ENCODE assay signal across 1 cellular context in the genomic region with DNA sequence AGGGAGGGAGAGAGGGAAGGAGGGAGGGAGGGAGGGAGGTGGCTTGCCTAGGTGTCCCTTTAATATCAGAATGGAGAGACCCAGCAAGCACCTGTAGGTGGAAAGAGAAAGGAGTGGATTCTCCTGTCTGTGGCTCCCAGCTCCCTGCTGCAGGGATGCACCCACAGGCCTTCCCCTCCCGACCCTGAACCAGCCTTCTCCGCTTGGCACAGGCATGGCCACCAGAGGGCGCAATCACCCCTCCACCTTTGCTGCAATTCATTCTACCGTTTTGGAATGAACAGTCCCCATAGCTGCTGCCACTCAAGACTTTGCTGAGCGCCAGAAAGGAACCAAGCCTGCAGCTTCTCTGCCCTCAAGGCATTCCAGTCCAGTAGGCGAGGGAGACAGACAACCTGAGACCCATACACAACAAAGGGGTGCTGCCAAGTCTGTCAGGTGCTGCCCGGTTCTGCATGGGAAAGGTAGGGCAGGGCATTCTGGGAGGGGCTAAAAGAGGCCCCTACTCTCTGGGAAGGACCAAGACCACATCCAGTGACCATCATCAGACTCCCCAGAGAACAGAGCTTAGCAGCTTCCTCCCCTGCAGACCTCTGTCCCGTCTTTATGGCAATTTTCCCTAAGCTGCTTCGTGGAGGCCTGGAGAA.
A peak's percentile ranks its signal among the peaks of the same experiment; 100 is the strongest.
TF ChIP-seq lines count a peak whose summit lies in the region.

No MANE protein-coding gene starts in this region.

TF ChIP-seq in HepG2, 621 proteins besides CTCF, POLR2A, EP300 and RAD21 (continued from another document):
- TF ChIP-seq HNRNPK (IDR thresholded peaks at IDR 0.05; ENCODE audit: low read depth, low read length, poor library complexity, severe bottlenecking) (peak; percentile 63), ZNF839 (CRISPR knock-in tag; IDR thresholded peaks at IDR 0.05; ENCODE audit: borderline replicate concordance) (no peak), RFX3 (CRISPR knock-in tag; IDR thresholded peaks at IDR 0.05) (no peak), HIVEP1 (CRISPR knock-in tag; IDR thresholded peaks at IDR 0.05) (0 out of 2 replicates have a peak, but pooled peaks have one; percentile 34), KDM5B (CRISPR knock-in tag; IDR thresholded peaks at IDR 0.05; ENCODE audit: borderline replicate concordance) (no peak), ZNF383 (CRISPR knock-in tag; IDR thresholded peaks at IDR 0.05; ENCODE audit: borderline replicate concordance) (no peak), FOSL1 (CRISPR knock-in tag; IDR thresholded peaks at IDR 0.05; ENCODE audit: borderline replicate concordance) (no peak), TBP (CRISPR knock-in tag; IDR thresholded peaks at IDR 0.05) (no peak), ZNF205 (CRISPR knock-in tag; IDR thresholded peaks at IDR 0.05) (no peak)
- TF ChIP-seq, protein P1, sequence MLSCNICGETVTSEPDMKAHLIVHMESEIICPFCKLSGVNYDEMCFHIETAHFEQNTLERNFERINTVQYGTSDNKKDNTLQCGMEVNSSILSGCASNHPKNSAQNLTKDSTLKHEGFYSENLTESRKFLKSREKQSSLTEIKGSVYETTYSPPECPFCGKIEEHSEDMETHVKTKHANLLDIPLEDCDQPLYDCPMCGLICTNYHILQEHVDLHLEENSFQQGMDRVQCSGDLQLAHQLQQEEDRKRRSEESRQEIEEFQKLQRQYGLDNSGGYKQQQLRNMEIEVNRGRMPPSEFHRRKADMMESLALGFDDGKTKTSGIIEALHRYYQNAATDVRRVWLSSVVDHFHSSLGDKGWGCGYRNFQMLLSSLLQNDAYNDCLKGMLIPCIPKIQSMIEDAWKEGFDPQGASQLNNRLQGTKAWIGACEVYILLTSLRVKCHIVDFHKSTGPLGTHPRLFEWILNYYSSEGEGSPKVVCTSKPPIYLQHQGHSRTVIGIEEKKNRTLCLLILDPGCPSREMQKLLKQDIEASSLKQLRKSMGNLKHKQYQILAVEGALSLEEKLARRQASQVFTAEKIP (CRISPR knock-in tag; IDR thresholded peaks at IDR 0.05; ENCODE audit: borderline replicate concordance) = no peak
- TF ChIP-seq, protein P2, sequence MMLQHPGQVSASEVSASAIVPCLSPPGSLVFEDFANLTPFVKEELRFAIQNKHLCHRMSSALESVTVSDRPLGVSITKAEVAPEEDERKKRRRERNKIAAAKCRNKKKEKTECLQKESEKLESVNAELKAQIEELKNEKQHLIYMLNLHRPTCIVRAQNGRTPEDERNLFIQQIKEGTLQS (CRISPR knock-in tag; IDR thresholded peaks at IDR 0.05) = 0 out of 2 replicates have a peak, but pooled peaks have one; percentile 22
